Comparison of ENCODE assay signal across 9 cellular contexts in the genomic region with DNA sequence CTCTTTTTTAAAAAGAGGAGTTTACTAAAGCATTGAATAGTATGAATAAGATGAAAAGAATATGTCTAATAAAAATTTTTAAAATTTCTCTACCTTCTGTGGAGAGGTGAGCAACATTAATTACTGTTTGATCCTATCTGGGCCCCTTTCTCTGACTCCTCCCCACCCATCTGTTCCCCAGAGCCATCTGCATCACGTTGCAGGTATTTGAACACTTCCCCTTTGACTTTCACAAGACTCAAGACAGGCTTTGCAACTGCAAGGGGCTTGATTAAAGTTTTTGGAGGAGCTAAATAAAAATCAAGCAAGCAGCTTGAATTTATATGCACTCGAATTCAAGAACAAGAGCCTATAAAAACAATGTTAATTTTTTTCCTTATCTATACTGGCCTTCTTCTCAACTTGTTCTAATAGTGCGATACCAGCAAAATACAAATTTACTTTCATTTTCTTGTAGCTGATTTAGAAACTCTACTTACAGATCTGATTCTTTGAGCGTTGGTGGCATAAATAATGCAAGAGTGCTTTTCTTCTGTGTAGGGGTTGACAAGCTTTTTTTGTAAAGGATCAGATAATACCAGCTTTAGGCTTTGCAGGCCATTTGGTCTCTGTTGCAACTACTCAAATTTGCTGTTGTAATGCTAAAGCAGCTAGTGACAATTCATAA. TPM values are rescaled to one million over a fixed set of nuclear protein-coding genes. Genes with fewer than 3 reads are reported as not detected.
DNase-seq lines count a peak whose midpoint lies in the region; ATAC-seq, FAIRE-seq and TF ChIP-seq lines count a peak whose summit lies in the region.
"Had no signal": no experiment of that assay in that cellular context is flagged by ENCODE, and none has a peak within 500 bp of the region (broad histone marks: within the 10 kb centered on the region; RNA-seq: fewer than 3 reads in every experiment).

No MANE protein-coding gene starts in this region.

- DNase-seq in DMS 273 (lab: John Stamatoyannopoulos, UW; ENCODE audit: unreplicated experiment) (peak; percentile 65), bronchial epithelial cell (ENCODE audit: low read depth) (peak; percentile 15), MG63 (no peak), D341Med (ENCODE audit: low spot score) (no peak), occipital lobe (lab: John Stamatoyannopoulos, UW) (no peak), mesenteric fat pad (ENCODE audit: low spot score) (no peak)

- no peak for TF ChIP-seq CTCF in bronchial epithelial cell (IDR thresholded peaks at IDR 0.05; ENCODE audit: insufficient read depth, low read length, severe bottlenecking)

- H3K27me3 ChIP-seq in bronchial epithelial cell (ENCODE audit: control insufficient read depth, insufficient read depth, low read length) (no peaks in the 10 kb centered on the region), MG63 (no peaks in the 10 kb centered on the region)

- H3K4me3 ChIP-seq in bronchial epithelial cell (ENCODE audit: low read depth, low read length) (no peak overlapping the region), MG63 (no peak overlapping the region)

- no peaks in the 10 kb centered on the region for H3K9me3 ChIP-seq in MG63

- H3K36me3 ChIP-seq in bronchial epithelial cell (ENCODE audit: control insufficient read depth, insufficient read depth, low read length): no peaks in the 10 kb centered on the region
- no peaks in the 10 kb centered on the region for H3K36me3 ChIP-seq in MG63

- no peak for FAIRE-seq in bronchial epithelial cell (lab: Jason Lieb, UNC)

- ATAC-seq in GM19455 (IDR thresholded peaks at IDR 0.05; ENCODE audit: unreplicated experiment) (peak; percentile 99), HG03432 (IDR thresholded peaks at IDR 0.05; ENCODE audit: unreplicated experiment) (peak; percentile 98)

RNA-seq across cellular contexts. Expression of gene TXNDC8, which starts 21.3 kb away (rescaled TPM):
- not detected in 2 replicates for total RNA-seq in bronchial epithelial cell
- total RNA-seq in MG63 (2014; rRNA removed; shearing (Covaris generic); ENCODE audit: low replicate concordance): not detected in 2 replicates
- total RNA-seq in occipital lobe: not detected
- total RNA-seq in mesenteric fat pad: not detected
- total RNA-seq: subcutaneous adipose tissue had no signal

Comparison
In these comparisons a context has a peak if more than half of its experiments do, and no peak if none do; other contexts are left out.
1. DNase-seq: peak in DMS 273 (single experiment) and bronchial epithelial cell (single experiment); none in MG63 (single experiment), D341Med (single experiment), occipital lobe (single experiment) and mesenteric fat pad (single experiment).